In genomic region chrX:119194631-119195030, GRCh38 we compare ENCODE assay signal across 13 cellular contexts. TPM values are rescaled to one million over a fixed set of nuclear protein-coding genes. Genes with fewer than 3 reads are reported as not detected.
DNase-seq lines count a peak whose midpoint lies in the region; ATAC-seq and TF ChIP-seq lines count a peak whose summit lies in the region.
"Had no signal": no experiment of that assay in that cellular context is flagged by ENCODE, and none has a peak within 500 bp of the region (broad histone marks: within the 10 kb centered on the region; RNA-seq: fewer than 3 reads in every experiment).

No MANE protein-coding gene starts in this region.

- H3K4me1 Mint-ChIP-seq in naive thymus-derived CD4-positive, alpha-beta T cell: peaks cover 0 to under 1% (median 0%) of the 10 kb centered on the region in 7 donors

- H3K27ac Mint-ChIP-seq in naive thymus-derived CD4-positive, alpha-beta T cell: no peak overlapping the region

- no peaks in the 10 kb centered on the region for H3K4me1 ChIP-seq in naive thymus-derived CD4-positive, alpha-beta T cell (ENCODE audit: control insufficient read depth in 2 of 2, insufficient read depth in 2 of 2, low read length in 2 of 2)
- H3K4me1 ChIP-seq: ascending aorta, upper lobe of left lung had no signal

- H3K27me3 Mint-ChIP-seq in naive thymus-derived CD4-positive, alpha-beta T cell: peaks cover 0 to 3% (median 0%) of the 10 kb centered on the region in 5 donors

- ATAC-seq in GM18873 (IDR thresholded peaks at IDR 0.05; ENCODE audit: low FRiP score, unreplicated experiment): no peak
- ATAC-seq in naive thymus-derived CD4-positive, alpha-beta T cell: no peak

- DNase-seq in AG04450 (ENCODE audit: low read depth, low spot score) (no peak), GM06990 (ENCODE audit: extremely low read depth, insufficient read length) (no peak), OCI-M1 (lab: John Stamatoyannopoulos, UW) (peak; percentile 44), fibroblast of mammary gland (ENCODE audit: low read depth) (peak; percentile 58), NCI-H146 treated with DMSO at 0.1 percent for 48 hours (lab: John Stamatoyannopoulos, UW; ENCODE audit: unreplicated experiment) (no peak), NCI-H1417 treated with DMSO at 0.1 percent for 48 hours (lab: John Stamatoyannopoulos, UW) (no peak)
- no peak for DNase-seq in naive thymus-derived CD4-positive, alpha-beta T cell
- DNase-seq: activated CD8-positive, alpha-beta memory T cell treated with anti-CD3 and anti-CD28 coated beads, Interleukin-2, amount 50 U/mL, for 48 hours; DMS153; T1000; upper lobe of left lung had no signal

- H3K9me3 ChIP-seq in AG04450 (ENCODE audit: control insufficient read depth, insufficient read depth, low read length): no peaks in the 10 kb centered on the region
- H3K9me3 ChIP-seq in naive thymus-derived CD4-positive, alpha-beta T cell (ENCODE audit: control insufficient read depth in 2 of 3, low read length in 3 of 3): no peaks in the 10 kb centered on the region
- H3K9me3 ChIP-seq: ascending aorta, upper lobe of left lung had no signal

- H3K36me3 ChIP-seq in GM06990 (ENCODE audit: control insufficient read depth, insufficient read depth, low read length): no peaks in the 10 kb centered on the region
- H3K36me3 ChIP-seq in naive thymus-derived CD4-positive, alpha-beta T cell (ENCODE audit: control insufficient read depth in 2 of 3, insufficient read depth in 3 of 3, low read length in 3 of 3): no peaks in the 10 kb centered on the region
- H3K36me3 ChIP-seq: ascending aorta, upper lobe of left lung had no signal

- H3K36me3 Mint-ChIP-seq in naive thymus-derived CD4-positive, alpha-beta T cell: peaks cover 0 to 2% (median 0%) of the 10 kb centered on the region in 5 donors

- no peaks in the 10 kb centered on the region for H3K27me3 ChIP-seq in AG04450 (ENCODE audit: control insufficient read depth, insufficient read depth, low read length)
- no peaks in the 10 kb centered on the region for H3K27me3 ChIP-seq in GM06990 (replicated peaks; ENCODE audit: control insufficient read depth, insufficient read depth, low read length)
- no peaks in the 10 kb centered on the region for H3K27me3 ChIP-seq in naive thymus-derived CD4-positive, alpha-beta T cell (ENCODE audit: control insufficient read depth in 2 of 2, insufficient read depth in 2 of 2, low read length in 2 of 2)
- H3K27me3 ChIP-seq: ascending aorta, upper lobe of left lung had no signal

- H3K4me3 ChIP-seq in AG04450 (ENCODE audit: low read depth, low read length) (no peak overlapping the region), GM06990 (replicated peaks; ENCODE audit: low read depth, low read length) (no peak overlapping the region), fibroblast of mammary gland (ENCODE audit: control insufficient read depth, low read depth, low read length) (no peak overlapping the region)
- H3K4me3 ChIP-seq in naive thymus-derived CD4-positive, alpha-beta T cell (ENCODE audit: low read length): no peak overlapping the region
- H3K4me3 ChIP-seq: ascending aorta, upper lobe of left lung had no signal

- POLR2A ChIA-PET in AG04450 (lab: Yijun Ruan, JAX): no interaction called here
- POLR2A ChIA-PET in naive thymus-derived CD4-positive, alpha-beta T cell (lab: Charles Lee): no interaction called here

- no peak overlapping the region for H3K4me3 Mint-ChIP-seq in naive thymus-derived CD4-positive, alpha-beta T cell

- CTCF ChIA-PET in AG04450 (lab: Charles Lee): interaction anchor here (1.7 kb wide), 1 partner anchor 76 kb away, joined by 5 read pairs; no protein-coding TSS in a partner anchor
- CTCF ChIA-PET in naive thymus-derived CD4-positive, alpha-beta T cell (lab: Charles Lee): interaction anchor here (0.7 kb wide), 1 partner anchor 17 kb away, joined by 3 read pairs; no protein-coding TSS in a partner anchor

- H3K27ac ChIP-seq in AG04450 (ENCODE audit: low read depth, low read length): no peak overlapping the region
- no peak overlapping the region for H3K27ac ChIP-seq in naive thymus-derived CD4-positive, alpha-beta T cell (ENCODE audit: low read depth, low read length)
- H3K27ac ChIP-seq: ascending aorta, upper lobe of left lung had no signal

- H3K9me3 Mint-ChIP-seq in naive thymus-derived CD4-positive, alpha-beta T cell: peaks cover 0 to 5% (median 0%) of the 10 kb centered on the region in 11 donors

- TF ChIP-seq CTCF in AG04450 (IDR thresholded peaks at IDR 0.05; ENCODE audit: low read depth, low read length): peak; percentile 17; the same call in 1 of the 2 replicates
- TF ChIP-seq CTCF in GM06990 (IDR thresholded peaks at IDR 0.05; ENCODE audit: insufficient read depth, low read length, poor library complexity, severe bottlenecking): peak; percentile 32
- peak; percentile 46 for TF ChIP-seq CTCF in fibroblast of mammary gland (conservative IDR thresholded peaks at IDR 0.05; ENCODE audit: control insufficient read depth, insufficient read depth, low read depth, low read length)

- intact Hi-C loops in naive thymus-derived CD4-positive, alpha-beta T cell (cut with micrococcal nuclease): no loop called here

RNA-seq across cellular contexts. Expression of gene PGRMC1, which starts 41.5 kb away (rescaled TPM):
- polyA plus RNA-seq in AG04450 (2011; rRNA removed): 76.5 and 110 TPM in 2 replicates
- 22.6 and 32.9 TPM in 2 replicates for polyA minus RNA-seq in AG04450 (2011; rRNA and poly(A)+ RNA removed)
- total RNA-seq in naive thymus-derived CD4-positive, alpha-beta T cell: 10 to 100 TPM in 4 of 5 experiments, 1 to 10 TPM in 1; 9.5 to 28.4 (median 11.9) TPM
- 10 to 100 TPM; 17.6 to 18.4 TPM for polyA plus RNA-seq in naive thymus-derived CD4-positive, alpha-beta T cell

Comparison
In these comparisons a context has a peak if more than half of its experiments do, and no peak if none do; other contexts are left out.
1. DNase-seq: peak in OCI-M1 (single experiment) and fibroblast of mammary gland (single experiment); none in AG04450 (single experiment), GM06990 (single experiment), NCI-H146 treated with DMSO at 0.1 percent for 48 hours (single experiment), naive thymus-derived CD4-positive, alpha-beta T cell (0 of 9) and NCI-H1417 treated with DMSO at 0.1 percent for 48 hours (single experiment).
2. Peak in every context shown above with its lines, with median percentiles within 50 percentile points of each other: CTCF ChIP-seq.